10 cellular contexts compared by ENCODE assay signal in the genomic region with DNA sequence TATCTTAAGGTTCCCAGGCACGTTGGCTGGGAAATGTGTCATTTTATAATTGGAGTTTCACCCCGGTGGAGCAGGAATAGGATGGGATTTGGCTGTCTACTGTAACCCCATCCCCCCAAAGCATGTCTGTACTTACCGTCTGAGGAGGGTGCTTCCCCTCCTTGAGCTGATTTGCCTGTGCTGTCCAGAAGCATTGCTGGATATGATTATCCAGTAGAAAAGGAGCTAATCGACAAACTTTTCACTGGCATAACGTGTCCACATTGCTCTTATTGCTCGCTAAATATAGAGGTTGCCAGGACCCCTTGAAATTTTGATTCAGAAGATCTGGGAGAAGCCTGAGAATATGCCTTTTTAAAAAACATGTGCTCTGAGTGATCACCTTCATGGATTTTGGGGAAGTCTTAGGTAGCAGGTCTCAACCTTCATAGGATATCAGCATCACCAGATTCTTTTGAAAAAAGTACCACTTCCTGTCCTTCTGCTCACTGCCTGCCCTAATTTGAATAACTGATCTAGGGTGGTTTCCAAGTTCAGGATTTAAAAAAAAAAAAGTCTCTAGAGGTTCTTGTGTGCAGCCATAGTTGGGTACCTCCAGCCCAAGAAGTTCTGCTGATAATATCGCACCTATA.
A peak's percentile ranks its signal among the peaks of the same experiment; 100 is the strongest.
DNase-seq lines count a peak whose midpoint lies in the region; ATAC-seq and TF ChIP-seq lines count a peak whose summit lies in the region.
"Had no signal": no experiment of that assay in that cellular context is flagged by ENCODE, and none has a peak within 500 bp of the region (broad histone marks: within the 10 kb centered on the region; RNA-seq: fewer than 3 reads in every experiment).

No MANE protein-coding gene starts in this region.

- no peaks in the 10 kb centered on the region for H3K27me3 Mint-ChIP-seq in activated CD4-positive, alpha-beta memory T cell treated with anti-CD3 and anti-CD28 coated beads, Interleukin-2, amount 10 ng/mL, durations not matched to agents 7 days and 5 days

- peak overlapping the region; percentile 62; the same call in 1 of the 2 replicates for H3K4me3 ChIP-seq in GM08714 (ENCODE audit: low read length)
- no peak overlapping the region for H3K4me3 ChIP-seq in ascending aorta
- H3K4me3 ChIP-seq: prostate gland, transverse colon had no signal

- no peaks in the 10 kb centered on the region for H3K27me3 ChIP-seq in ascending aorta

- peaks cover 72% of the 10 kb centered on the region for H3K4me1 Mint-ChIP-seq in activated CD4-positive, alpha-beta memory T cell treated with anti-CD3 and anti-CD28 coated beads, Interleukin-2, amount 10 ng/mL, durations not matched to agents 7 days and 5 days

- no peaks in the 10 kb centered on the region for H3K36me3 ChIP-seq in ascending aorta
- H3K36me3 ChIP-seq: prostate gland, transverse colon had no signal

- no peaks in the 10 kb centered on the region for H3K9me3 ChIP-seq in ascending aorta
- H3K9me3 ChIP-seq: prostate gland had no signal

- POLR2A ChIA-PET in activated CD4-positive, alpha-beta memory T cell treated with anti-CD3 and anti-CD28 coated beads, Interleukin-2, amount 10 ng/mL, durations not matched to agents 7 days and 5 days (lab: Charles Lee) = interaction anchor here (0.5 to 7.5 kb wide), 9 partner anchors 9 to 182 kb away, joined by 3 to 52 read pairs (median 4); a partner anchor contains a TSS

- peak overlapping the region; percentile 81 for H3K4me3 Mint-ChIP-seq in activated CD4-positive, alpha-beta memory T cell treated with anti-CD3 and anti-CD28 coated beads, Interleukin-2, amount 10 ng/mL, durations not matched to agents 7 days and 5 days

- intact Hi-C loops in ascending aorta (cut with DNase I) = no loop called here

- TF ChIP-seq CTCF in omental fat pad (IDR thresholded peaks at IDR 0.05) (no peak), ascending aorta (IDR thresholded peaks at IDR 0.05) (no peak)

- CTCF ChIA-PET in activated CD4-positive, alpha-beta memory T cell treated with anti-CD3 and anti-CD28 coated beads, Interleukin-2, amount 10 ng/mL, durations not matched to agents 7 days and 5 days (lab: Charles Lee) = interaction anchor here (0.5 to 2.5 kb wide), 4 partner anchors 19 to 26 kb away, joined by 3 to 13 read pairs (median 8); a partner anchor contains a TSS

- H3K36me3 Mint-ChIP-seq in activated CD4-positive, alpha-beta memory T cell treated with anti-CD3 and anti-CD28 coated beads, Interleukin-2, amount 10 ng/mL, durations not matched to agents 7 days and 5 days (ENCODE audit: low read depth) = peaks cover 49% of the 10 kb centered on the region

- H3K4me1 ChIP-seq in ascending aorta = no peaks in the 10 kb centered on the region
- H3K4me1 ChIP-seq: prostate gland, transverse colon had no signal

- H3K9me3 Mint-ChIP-seq in activated CD4-positive, alpha-beta memory T cell treated with anti-CD3 and anti-CD28 coated beads, Interleukin-2, amount 10 ng/mL, durations not matched to agents 7 days and 5 days = peaks cover 17% of the 10 kb centered on the region

- no peak for DNase-seq in activated CD4-positive, alpha-beta memory T cell treated with anti-CD3 and anti-CD28 coated beads, Interleukin-2, amount 10 ng/mL, durations not matched to agents 7 days and 5 days
- DNase-seq in HUDEP-2 (lab: John Stamatoyannopoulos, UW; ENCODE audit: unreplicated experiment in 76 of 76) = no peak
- DNase-seq in omental fat pad (ENCODE audit: low spot score) = no peak
- no peak for DNase-seq in ascending aorta (ENCODE audit: low spot score in 2 of 2)
- DNase-seq in islet precursor cell = no peak
- DNase-seq: transverse colon had no signal

- H3K27ac Mint-ChIP-seq in activated CD4-positive, alpha-beta memory T cell treated with anti-CD3 and anti-CD28 coated beads, Interleukin-2, amount 10 ng/mL, durations not matched to agents 7 days and 5 days = peak overlapping the region; percentile 96

- ATAC-seq in GM19372 (IDR thresholded peaks at IDR 0.05; ENCODE audit: low read depth, unreplicated experiment) = peak; percentile 83
- ATAC-seq in HG03095 (IDR thresholded peaks at IDR 0.05; ENCODE audit: unreplicated experiment) = peak; percentile 85
- no peak for ATAC-seq in omental fat pad (ENCODE audit: low FRiP score)

- H3K27ac ChIP-seq in ascending aorta = no peak overlapping the region
- H3K27ac ChIP-seq: prostate gland, transverse colon had no signal
